ENCODE assay signal across 19 cellular contexts in the genomic region with DNA sequence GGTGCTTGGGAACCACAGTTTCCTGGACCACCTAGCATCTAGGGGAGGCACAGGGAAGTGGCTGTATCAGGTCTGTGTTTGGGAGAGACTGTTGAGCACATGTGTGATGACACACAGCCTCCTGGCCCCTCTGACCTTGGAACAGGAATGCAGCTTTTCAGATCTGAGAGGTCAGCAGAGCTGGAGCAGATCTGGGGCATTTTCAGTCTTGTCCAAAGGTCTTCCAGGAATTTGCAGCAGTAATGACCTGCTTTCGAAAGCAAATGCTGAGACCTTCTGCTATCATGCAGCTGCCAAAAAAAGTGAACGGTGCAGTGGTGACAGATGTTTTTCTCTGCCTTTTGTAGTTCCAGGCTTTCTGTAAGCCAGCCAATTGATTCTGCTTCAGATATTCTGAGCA.
"Had no signal": no experiment of that assay in that cellular context is flagged by ENCODE, and none has a peak within 500 bp of the region (broad histone marks: within the 10 kb centered on the region; RNA-seq: fewer than 3 reads in every experiment).

No MANE protein-coding gene starts in this region.

- DNase-seq: activated CD4-positive, alpha-beta T cell treated with anti-CD3 and anti-CD28 coated beads, Interleukin-2, amount 50 U/mL, for 48 hours; activated effector memory CD4-positive, alpha-beta T cell treated with Interleukin-2 at 50 U/mL for 16 hours; activated naive CD4-positive, alpha-beta T cell treated with anti-CD3 and anti-CD28 coated beads, Interleukin-2, amount 10 ng/mL, durations not matched to agents 7 days and 5 days; activated naive CD8-positive, alpha-beta T cell treated with anti-CD3 and anti-CD28 coated beads, Interleukin-2, amount 50 U/mL, for 24 hours; activated T-cell treated with anti-CD3 and anti-CD28 coated beads, Interleukin-2, amount 50 U/mL, for 48 hours; aorta; brain microvascular endothelial cell; colonic mucosa; kidney; left lung; right cardiac atrium; small intestine; stimulated activated CD4-positive, alpha-beta T cell treated with anti-CD3 and anti-CD28 coated beads, Interleukin-4, amount 100 ng/mL, for 24 hours; stomach; trophoblast cell had no signal

- ATAC-seq: activated naive CD8-positive, alpha-beta T cell treated with anti-CD3 and anti-CD28 coated beads, Interleukin-2, amount 50 U/mL, for 24 hours; left lung; right cardiac atrium; stimulated activated effector memory CD8-positive, alpha-beta T cell treated with anti-CD3 and anti-CD28 coated beads, Interleukin-12 subunit alpha, Interleukin-12 subunit beta, amount 100 ng/mL, for 72 hours had no signal

- H3K36me3 ChIP-seq: brain microvascular endothelial cell, colonic mucosa, left lung, neural progenitor cell, stomach had no signal

- H3K4me3 ChIP-seq: colonic mucosa, left lung, neural progenitor cell, stomach had no signal

- H2AFZ ChIP-seq: neural progenitor cell had no signal

- H3K27me3 ChIP-seq: brain microvascular endothelial cell, colonic mucosa, neural progenitor cell had no signal

- H3K9me3 ChIP-seq: colonic mucosa, left lung, stomach had no signal

- H3K36me3 Mint-ChIP-seq: neural progenitor cell had no signal

- H3K27ac Mint-ChIP-seq: activated naive CD4-positive, alpha-beta T cell treated with anti-CD3 and anti-CD28 coated beads, Interleukin-2, amount 10 ng/mL, durations not matched to agents 7 days and 5 days; activated naive CD8-positive, alpha-beta T cell treated with anti-CD3 and anti-CD28 coated beads, Interleukin-2, amount 50 U/mL, for 24 hours; neural progenitor cell; progenitor cell of endocrine pancreas; stimulated activated effector memory CD8-positive, alpha-beta T cell treated with anti-CD3 and anti-CD28 coated beads, Interleukin-12 subunit alpha, Interleukin-12 subunit beta, amount 100 ng/mL, for 72 hours had no signal

- H3K9me3 Mint-ChIP-seq: activated naive CD4-positive, alpha-beta T cell treated with anti-CD3 and anti-CD28 coated beads, Interleukin-2, amount 10 ng/mL, durations not matched to agents 7 days and 5 days; activated naive CD8-positive, alpha-beta T cell treated with anti-CD3 and anti-CD28 coated beads, Interleukin-2, amount 50 U/mL, for 24 hours; central memory CD8-positive, alpha-beta T cell; stimulated activated effector memory CD8-positive, alpha-beta T cell treated with anti-CD3 and anti-CD28 coated beads, Interleukin-12 subunit alpha, Interleukin-12 subunit beta, amount 100 ng/mL, for 72 hours had no signal

- H3K4me2 ChIP-seq: neural progenitor cell had no signal

- H3K4me3 Mint-ChIP-seq: activated naive CD4-positive, alpha-beta T cell treated with anti-CD3 and anti-CD28 coated beads, Interleukin-2, amount 10 ng/mL, durations not matched to agents 7 days and 5 days; activated naive CD8-positive, alpha-beta T cell treated with anti-CD3 and anti-CD28 coated beads, Interleukin-2, amount 50 U/mL, for 24 hours; central memory CD8-positive, alpha-beta T cell; neural progenitor cell; stimulated activated effector memory CD8-positive, alpha-beta T cell treated with anti-CD3 and anti-CD28 coated beads, Interleukin-12 subunit alpha, Interleukin-12 subunit beta, amount 100 ng/mL, for 72 hours had no signal

- H3K27ac ChIP-seq: brain microvascular endothelial cell, colonic mucosa, left lung, neural progenitor cell, stomach had no signal

- H3K4me1 ChIP-seq: colonic mucosa, left lung had no signal
